In genomic region chr5:160009591-160009989, GRCh38 we compare ENCODE assay signal across 8 cellular contexts. TPM values are rescaled to one million over a fixed set of nuclear protein-coding genes. Genes with fewer than 3 reads are reported as not detected.
DNase-seq lines count a peak whose midpoint lies in the region; ATAC-seq, FAIRE-seq and TF ChIP-seq lines count a peak whose summit lies in the region.

No MANE protein-coding gene starts in this region.

- no peaks in the 10 kb centered on the region for H4K20me1 ChIP-seq in keratinocyte (ENCODE audit: control insufficient read depth, extremely low read depth, insufficient read depth, low read length)

- no peaks in the 10 kb centered on the region for H3K9me3 Mint-ChIP-seq in activated T-helper 17 cell treated with anti-CD3 and anti-CD28 coated beads, Interleukin-2, amount 50 U/mL, for 72 hours

- H3K9me1 ChIP-seq in keratinocyte (ENCODE audit: control insufficient read depth, extremely low read depth, insufficient read depth, low read length) = no peaks in the 10 kb centered on the region

- peak overlapping the region; percentile 88 for H3K27ac Mint-ChIP-seq in activated T-helper 17 cell treated with anti-CD3 and anti-CD28 coated beads, Interleukin-2, amount 50 U/mL, for 72 hours

- H3K36me3 ChIP-seq in keratinocyte (ENCODE audit: control insufficient read depth in 2 of 2, extremely low read depth in 1 of 2, insufficient read depth in 2 of 2, low read length in 2 of 2) (peaks cover 3 to 4% of the 10 kb centered on the region in 2 experiments), thoracic aorta (peaks cover 6% of the 10 kb centered on the region)

- H3K27ac ChIP-seq in keratinocyte (ENCODE audit: control insufficient read depth, insufficient read depth, low read length) = peak overlapping the region; percentile 83
- H3K27ac ChIP-seq in thoracic aorta = peak overlapping the region; percentile 72 to 73

- H3K27me3 Mint-ChIP-seq in activated T-helper 17 cell treated with anti-CD3 and anti-CD28 coated beads, Interleukin-2, amount 50 U/mL, for 72 hours = no peaks in the 10 kb centered on the region

- dilution Hi-C loops in keratinocyte (cut with MboI; ENCODE audit: extremely low pct_ligation_motif_present, low sequenced_read_pairs) = no loop called here

- DNase-seq in CD1c-positive myeloid dendritic cell (ENCODE audit: extremely low spot score) (peak; percentile 42), keratinocyte (ENCODE audit: low read depth, low spot score) (no peak), thoracic aorta (ENCODE audit: low spot score) (no peak), DMS53 treated with DMSO at 0.1 percent for 48 hours (lab: John Stamatoyannopoulos, UW; ENCODE audit: unreplicated experiment) (no peak), GDM1 (lab: John Stamatoyannopoulos, UW) (no peak)
- no peak for DNase-seq in activated CD4-positive, alpha-beta T cell treated with anti-CD3 and anti-CD28 coated beads, Interleukin-2, amount 50 U/mL, for 48 hours

- H3K4me1 Mint-ChIP-seq in activated T-helper 17 cell treated with anti-CD3 and anti-CD28 coated beads, Interleukin-2, amount 50 U/mL, for 72 hours = peaks cover 14% of the 10 kb centered on the region

- H3K9me3 ChIP-seq in keratinocyte (ENCODE audit: control insufficient read depth, low read depth, low read length) (no peaks in the 10 kb centered on the region), thoracic aorta (no peaks in the 10 kb centered on the region)

- H3K9ac ChIP-seq in keratinocyte (ENCODE audit: control insufficient read depth, extremely low read depth, insufficient read depth, low read length) = peak overlapping the region; percentile 79

- H2AFZ ChIP-seq in keratinocyte (ENCODE audit: control insufficient read depth, low read length) = no peak overlapping the region

- H3K4me2 ChIP-seq in keratinocyte (ENCODE audit: control insufficient read depth, extremely low read depth, insufficient read depth, low read depth, low read length) = peak overlapping the region; percentile 96

- no peak for FAIRE-seq in keratinocyte (lab: Jason Lieb, UNC)

- H3K4me3 ChIP-seq in keratinocyte (ENCODE audit: control insufficient read depth in 2 of 3, extremely low read depth in 1 of 3, insufficient read depth in 2 of 3, low read depth in 1 of 3, low read length in 3 of 3) = peak overlapping the region; percentile 68 to 79 (median 77)
- H3K4me3 ChIP-seq in thoracic aorta = peak overlapping the region; percentile 82

- ATAC-seq in HG02870 (IDR thresholded peaks at IDR 0.05; ENCODE audit: unreplicated experiment) (peak; percentile 5), thoracic aorta (ENCODE audit: insufficient number of reproducible peaks, low FRiP score, low read depth) (no peak)
- no peak for ATAC-seq in activated T-helper 17 cell treated with anti-CD3 and anti-CD28 coated beads, Interleukin-2, amount 50 U/mL, for 72 hours (replicated peaks)

- peaks cover 50% of the 10 kb centered on the region for H3K36me3 Mint-ChIP-seq in activated T-helper 17 cell treated with anti-CD3 and anti-CD28 coated beads, Interleukin-2, amount 50 U/mL, for 72 hours (ENCODE audit: low read depth)

- no peaks in the 10 kb centered on the region for H3K27me3 ChIP-seq in keratinocyte (ENCODE audit: control insufficient read depth, extremely low read depth, insufficient read depth, low read length)
- H3K27me3 ChIP-seq in thoracic aorta (replicated peaks; ENCODE audit: insufficient read depth) = no peaks in the 10 kb centered on the region

- no peak for TF ChIP-seq CTCF in keratinocyte (optimal IDR thresholded peaks at IDR 0.05 in 1 of 3, IDR thresholded peaks at IDR 0.05 in 1 of 3, conservative IDR thresholded peaks at IDR 0.05 in 1 of 3; ENCODE audit: extremely low read depth in 1 of 3, insufficient read depth in 2 of 3, low read length in 3 of 3)
- TF ChIP-seq CTCF in thoracic aorta (IDR thresholded peaks at IDR 0.05) = no peak

- peaks cover 38% of the 10 kb centered on the region for H3K79me2 ChIP-seq in keratinocyte (ENCODE audit: control insufficient read depth, insufficient read depth, low read length)

- peaks cover 15% of the 10 kb centered on the region for H3K4me1 ChIP-seq in keratinocyte (ENCODE audit: control insufficient read depth, extremely low read depth, insufficient read depth, low read length)
- peaks cover 21 to 22% of the 10 kb centered on the region in 2 donors for H3K4me1 ChIP-seq in thoracic aorta (ENCODE audit: control insufficient read depth in 1 of 2, low read depth in 2 of 2)

- H3K4me3 Mint-ChIP-seq in activated T-helper 17 cell treated with anti-CD3 and anti-CD28 coated beads, Interleukin-2, amount 50 U/mL, for 72 hours = peak overlapping the region; percentile 85

RNA-seq across cellular contexts. Expression of gene TTC1, which starts 0.7 kb away (rescaled TPM):
- total RNA-seq in activated T-helper 17 cell treated with anti-CD3 and anti-CD28 coated beads, Interleukin-2, amount 50 U/mL, for 72 hours = 10 to 100 TPM; 46.9 to 56.4 TPM
- 39.5 to 53.0 TPM (median 51.7 TPM) in 3 replicates for polyA plus RNA-seq in keratinocyte
- polyA plus RNA-seq in keratinocyte (2011; ENCODE audit: low read depth) = 150 TPM
- 47.1 and 66.9 TPM in 2 replicates for polyA plus RNA-seq in keratinocyte (2011; cell fraction: cytosol; rRNA removed)
- 31.6 and 34.7 TPM in 2 replicates for polyA plus RNA-seq in keratinocyte (2011; cell fraction: nucleus; rRNA removed)
- 57.9 and 67.1 TPM in 2 replicates for polyA plus RNA-seq in keratinocyte (2012; ENCODE audit: low replicate concordance)
- 27.0 to 33.0 TPM (median 31.3 TPM) in 3 replicates for polyA minus RNA-seq in keratinocyte
- polyA minus RNA-seq in keratinocyte (2011; cell fraction: cytosol; rRNA and poly(A)+ RNA removed) = 18.0 TPM
- polyA minus RNA-seq in keratinocyte (2011; cell fraction: nucleus; rRNA and poly(A)+ RNA removed) = 8.1 and 16.3 TPM in 2 replicates
- total RNA-seq in thoracic aorta = 10 to 100 TPM; 20.7 to 21.8 TPM
